Comparison of ENCODE assay signal across 11 cellular contexts in genomic region chr6:11429577-11429976, GRCh38.
DNase-seq lines count a peak whose midpoint lies in the region; ATAC-seq and TF ChIP-seq lines count a peak whose summit lies in the region.
"Had no signal": no experiment of that assay in that cellular context is flagged by ENCODE, and none has a peak within 500 bp of the region (broad histone marks: within the 10 kb centered on the region; RNA-seq: fewer than 3 reads in every experiment).

No MANE protein-coding gene starts in this region.

- CTCF ChIA-PET in activated CD4-positive, alpha-beta memory T cell treated with anti-CD3 and anti-CD28 coated beads, Interleukin-2, amount 10 ng/mL, durations not matched to agents 7 days and 5 days (lab: Charles Lee), result no interaction called here

- no peaks in the 10 kb centered on the region for H3K36me3 ChIP-seq in HUES6 (ENCODE audit: control insufficient read depth, insufficient read depth, low read length)
- H3K36me3 ChIP-seq in endodermal cell (ENCODE audit: control insufficient read depth, insufficient read depth, low read length), result no peaks in the 10 kb centered on the region
- H3K36me3 ChIP-seq in tibial artery, result no peaks in the 10 kb centered on the region
- H3K36me3 ChIP-seq: Peyer's patch had no signal

- H3K4me3 ChIP-seq in HUES6 (ENCODE audit: low read depth, low read length) (no peak overlapping the region), endodermal cell (ENCODE audit: low read length) (no peak overlapping the region), tibial artery (no peak overlapping the region)
- H3K4me3 ChIP-seq: Peyer's patch had no signal

- H3K27me3 ChIP-seq in HUES6 (ENCODE audit: control insufficient read depth, insufficient read depth, low read length) (no peaks in the 10 kb centered on the region), endodermal cell (ENCODE audit: control insufficient read depth, insufficient read depth, low read length, poor library complexity, severe bottlenecking) (no peaks in the 10 kb centered on the region), tibial artery (no peaks in the 10 kb centered on the region)
- H3K27me3 ChIP-seq: Peyer's patch had no signal

- peaks cover 46% of the 10 kb centered on the region for H3K4me1 ChIP-seq in HUES6 (ENCODE audit: control insufficient read depth, insufficient read depth, low read length)
- H3K4me1 ChIP-seq in endodermal cell (ENCODE audit: control insufficient read depth, insufficient read depth, low read length), result peaks cover 24% of the 10 kb centered on the region
- peaks cover 0 to 95% (median 33%) of the 10 kb centered on the region in 4 donors for H3K4me1 ChIP-seq in tibial artery

- H3K9me3 ChIP-seq in HUES6 (ENCODE audit: control insufficient read depth, insufficient read depth, low read depth, low read length) (no peaks in the 10 kb centered on the region), endodermal cell (ENCODE audit: control insufficient read depth, low read length) (no peaks in the 10 kb centered on the region), tibial artery (no peaks in the 10 kb centered on the region)
- H3K9me3 ChIP-seq: Peyer's patch had no signal

- DNase-seq in activated T-cell treated with anti-CD3 and anti-CD28 coated beads, Interleukin-2, amount 50 U/mL, for 4 hours, result peak; percentile 8
- DNase-seq in activated T-cell treated with anti-CD3 and anti-CD28 coated beads, Interleukin-2, amount 50 U/mL, for 1 hour, result no peak
- peak; percentile 87 for DNase-seq in endodermal cell
- no peak for DNase-seq in tibial artery
- no peak for DNase-seq in activated CD4-positive, alpha-beta memory T cell treated with anti-CD3 and anti-CD28 coated beads, Interleukin-2, amount 10 ng/mL, durations not matched to agents 7 days and 5 days
- DNase-seq in SIG-M5 (lab: John Stamatoyannopoulos, UW), result no peak
- DNase-seq: naive thymus-derived CD8-positive, alpha-beta T cell; Peyer's patch had no signal

- POLR2A ChIA-PET in activated CD4-positive, alpha-beta memory T cell treated with anti-CD3 and anti-CD28 coated beads, Interleukin-2, amount 10 ng/mL, durations not matched to agents 7 days and 5 days (lab: Charles Lee), result interaction anchor here (1.0 to 2.1 kb wide), 2 partner anchors 30 to 48 kb away, joined by 6 read pairs; no protein-coding TSS in a partner anchor

- intact Hi-C loops in tibial artery (cut with DNase I; ENCODE audit: low total_unique reads), result no loop called here

- peak overlapping the region; percentile 0 for H3K9ac ChIP-seq in HUES6 (ENCODE audit: low read length)
- H3K9ac ChIP-seq in endodermal cell (ENCODE audit: extremely low read depth, low read length, poor library complexity, severe bottlenecking), result no peak overlapping the region

- no peak for TF ChIP-seq CTCF in endodermal cell (conservative IDR thresholded peaks at IDR 0.05)
- no peak for TF ChIP-seq CTCF in tibial artery (IDR thresholded peaks at IDR 0.05)

- H3K36me3 Mint-ChIP-seq in activated T-cell treated with anti-CD3 and anti-CD28 coated beads, Interleukin-2, amount 50 U/mL, for 4 hours (ENCODE audit: insufficient read depth), result no peaks in the 10 kb centered on the region
- H3K36me3 Mint-ChIP-seq in endodermal cell (ENCODE audit: low read depth), result no peaks in the 10 kb centered on the region
- H3K36me3 Mint-ChIP-seq in activated CD4-positive, alpha-beta memory T cell treated with anti-CD3 and anti-CD28 coated beads, Interleukin-2, amount 10 ng/mL, durations not matched to agents 7 days and 5 days (ENCODE audit: low read depth), result no peaks in the 10 kb centered on the region
- H3K36me3 Mint-ChIP-seq: naive thymus-derived CD8-positive, alpha-beta T cell had no signal

- peak overlapping the region; percentile 20; the same call in 1 of the 2 replicates for H3K27ac ChIP-seq in HUES6 (ENCODE audit: low read depth, low read length)
- H3K27ac ChIP-seq in endodermal cell (ENCODE audit: low read depth, low read length), result no peak overlapping the region
- peak overlapping the region; percentile 17 to 62 for H3K27ac ChIP-seq in tibial artery

- no peaks in the 10 kb centered on the region for H3K27me3 Mint-ChIP-seq in activated T-cell treated with anti-CD3 and anti-CD28 coated beads, Interleukin-2, amount 50 U/mL, for 4 hours (ENCODE audit: low read depth)
- peaks cover 4% of the 10 kb centered on the region for H3K27me3 Mint-ChIP-seq in endodermal cell (ENCODE audit: insufficient read depth)
- no peaks in the 10 kb centered on the region for H3K27me3 Mint-ChIP-seq in activated CD4-positive, alpha-beta memory T cell treated with anti-CD3 and anti-CD28 coated beads, Interleukin-2, amount 10 ng/mL, durations not matched to agents 7 days and 5 days
- H3K27me3 Mint-ChIP-seq: naive thymus-derived CD8-positive, alpha-beta T cell had no signal

- ATAC-seq in activated T-cell treated with anti-CD3 and anti-CD28 coated beads, Interleukin-2, amount 50 U/mL, for 4 hours, result peak; percentile 28 to 39
- ATAC-seq in HG02884 (IDR thresholded peaks at IDR 0.05; ENCODE audit: unreplicated experiment), result no peak
- ATAC-seq: naive thymus-derived CD8-positive, alpha-beta T cell had no signal

- 0 to 32% methylated on average over 1 to 2 of the region's 2 CpGs for WGBS in endodermal cell (ENCODE audit: insufficient coverage in 1 of 2, insufficient read length in 1 of 2), 2 experiments

- H3K4me3 Mint-ChIP-seq in activated T-cell treated with anti-CD3 and anti-CD28 coated beads, Interleukin-2, amount 50 U/mL, for 4 hours, result no peak overlapping the region
- no peak overlapping the region for H3K4me3 Mint-ChIP-seq in endodermal cell
- H3K4me3 Mint-ChIP-seq in activated CD4-positive, alpha-beta memory T cell treated with anti-CD3 and anti-CD28 coated beads, Interleukin-2, amount 10 ng/mL, durations not matched to agents 7 days and 5 days, result no peak overlapping the region
- H3K4me3 Mint-ChIP-seq: naive thymus-derived CD8-positive, alpha-beta T cell had no signal

- H3K4me1 Mint-ChIP-seq in activated T-cell treated with anti-CD3 and anti-CD28 coated beads, Interleukin-2, amount 50 U/mL, for 4 hours (ENCODE audit: low read depth), result peaks cover 23% of the 10 kb centered on the region
- H3K4me1 Mint-ChIP-seq in endodermal cell, result peaks cover 57% of the 10 kb centered on the region
- H3K4me1 Mint-ChIP-seq in activated CD4-positive, alpha-beta memory T cell treated with anti-CD3 and anti-CD28 coated beads, Interleukin-2, amount 10 ng/mL, durations not matched to agents 7 days and 5 days, result peaks cover 22% of the 10 kb centered on the region

- peak overlapping the region; percentile 87 for H3K27ac Mint-ChIP-seq in endodermal cell
- no peak overlapping the region for H3K27ac Mint-ChIP-seq in activated CD4-positive, alpha-beta memory T cell treated with anti-CD3 and anti-CD28 coated beads, Interleukin-2, amount 10 ng/mL, durations not matched to agents 7 days and 5 days
- H3K27ac Mint-ChIP-seq: activated T-helper 2 cell treated with anti-CD3 and anti-CD28 coated beads, Interferon-gamma antibody, Interleukin-2, Interleukin-4, amounts not matched to agents 10 μg/mL and 5 μg/mL and 100 μg/mL, durations not matched to agents 14 hours and 24 hours and 36 hours had no signal

- no peaks in the 10 kb centered on the region for H3K9me3 Mint-ChIP-seq in activated T-cell treated with anti-CD3 and anti-CD28 coated beads, Interleukin-2, amount 50 U/mL, for 4 hours
- H3K9me3 Mint-ChIP-seq in endodermal cell, result no peaks in the 10 kb centered on the region
- no peaks in the 10 kb centered on the region for H3K9me3 Mint-ChIP-seq in activated CD4-positive, alpha-beta memory T cell treated with anti-CD3 and anti-CD28 coated beads, Interleukin-2, amount 10 ng/mL, durations not matched to agents 7 days and 5 days
- H3K9me3 Mint-ChIP-seq: activated T-helper 2 cell treated with anti-CD3 and anti-CD28 coated beads, Interferon-gamma antibody, Interleukin-2, Interleukin-4, amounts not matched to agents 10 μg/mL and 5 μg/mL and 100 μg/mL, durations not matched to agents 14 hours and 24 hours and 36 hours; naive thymus-derived CD8-positive, alpha-beta T cell had no signal

Comparison
In these comparisons a context has a peak if more than half of its experiments do, and no peak if none do; other contexts are left out.
1. DNase-seq: peak in activated T-cell treated with anti-CD3 and anti-CD28 coated beads, Interleukin-2, amount 50 U/mL, for 4 hours (single experiment) and endodermal cell (single experiment); none in activated T-cell treated with anti-CD3 and anti-CD28 coated beads, Interleukin-2, amount 50 U/mL, for 1 hour (single experiment), tibial artery (0 of 2), activated CD4-positive, alpha-beta memory T cell treated with anti-CD3 and anti-CD28 coated beads, Interleukin-2, amount 10 ng/mL, durations not matched to agents 7 days and 5 days (single experiment) and SIG-M5 (single experiment).